In the genomic region with DNA sequence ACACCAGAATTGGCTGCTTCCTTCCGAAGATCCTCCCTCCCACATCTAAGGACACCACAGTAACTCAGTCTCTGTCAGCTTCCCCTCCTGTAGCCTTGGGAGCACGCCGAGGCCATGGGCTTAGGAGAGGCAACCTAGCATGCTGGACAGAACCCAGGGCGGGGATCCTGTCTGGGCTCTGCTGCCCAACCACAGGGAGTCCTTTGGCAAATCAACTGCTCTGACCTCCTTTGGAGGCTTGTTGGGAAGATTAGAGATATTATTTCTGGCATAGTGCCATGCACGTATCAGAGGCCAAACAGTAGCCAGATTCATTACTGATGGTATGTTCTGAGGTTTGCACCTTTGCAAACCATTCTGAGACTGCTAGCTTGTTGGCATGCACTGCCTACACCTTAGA, we compare ENCODE assay signal across 16 cellular contexts.
DNase-seq lines count a peak whose midpoint lies in the region; ATAC-seq and TF ChIP-seq lines count a peak whose summit lies in the region.
"Had no signal": no experiment of that assay in that cellular context is flagged by ENCODE, and none has a peak within 500 bp of the region (broad histone marks: within the 10 kb centered on the region; RNA-seq: fewer than 3 reads in every experiment).

No MANE protein-coding gene starts in this region.

- no peaks in the 10 kb centered on the region for H3K27me3 ChIP-seq in SJCRH30
- no peaks in the 10 kb centered on the region for H3K27me3 ChIP-seq in spleen (replicated peaks in 1 of 7)

- H3K9me3 ChIP-seq in SJCRH30 (replicated peaks) (no peaks in the 10 kb centered on the region), spleen (no peaks in the 10 kb centered on the region)
- H3K9me3 ChIP-seq: mucosa of descending colon had no signal

- H3K4me3 ChIP-seq in SJCRH30 = no peak overlapping the region
- H3K4me3 ChIP-seq in spleen = no peak overlapping the region
- H3K4me3 ChIP-seq: mucosa of descending colon, SK-N-MC had no signal

- WGBS in spleen, 5 donors = 66 to 81% (median 76%) methylated on average over 5 of the region's 5 CpGs

- H3K27ac ChIP-seq in SJCRH30 (no peak overlapping the region), spleen (peak overlapping the region in 5 of 8 donors; percentile 25 to 78 (median 48))
- H3K27ac ChIP-seq: SK-N-MC had no signal

- H3K4me1 ChIP-seq in SJCRH30 (peaks cover 5% of the 10 kb centered on the region; the same call in 1 of the 2 replicates), spleen (peaks cover 3 to 38% (median 16%) of the 10 kb centered on the region in 6 donors)

- H3K36me3 ChIP-seq in SJCRH30 (no peaks in the 10 kb centered on the region), spleen (peaks cover 0 to 5% (median 0%) of the 10 kb centered on the region in 6 donors)

- DNase-seq in H4 (ENCODE audit: low spot score) = peak; percentile 28
- DNase-seq in SJCRH30 = peak; percentile 61 to 67
- DNase-seq in glomerular visceral epithelial cell (ENCODE audit: extremely low spot score) = peak; percentile 12
- DNase-seq in spleen = peak; percentile 81
- DNase-seq in DMS 273 (lab: John Stamatoyannopoulos, UW; ENCODE audit: unreplicated experiment) = no peak
- DNase-seq: activated CD4-positive, alpha-beta T cell treated with anti-CD3 and anti-CD28 coated beads, Interleukin-2, amount 50 U/mL, for 1 hour; activated T-cell treated with anti-CD3 and anti-CD28 coated beads for 4 hours; glutamatergic neuron; mucosa of descending colon; MV-4-11; NCI-H2029; NCI-H524 treated with DMSO at 0.1 percent for 48 hours had no signal

- TF ChIP-seq CTCF in spleen (IDR thresholded peaks at IDR 0.05 in 8 of 11, conservative IDR thresholded peaks at IDR 0.05 in 3 of 11) = no peak

- intact Hi-C loops in spleen (cut with DNase I; ENCODE audit: low total_unique reads) = no loop called here

- TF ChIP-seq POLR2A in spleen (IDR thresholded peaks at IDR 0.05) = no peak

- ATAC-seq in GM18858 (IDR thresholded peaks at IDR 0.05; ENCODE audit: unreplicated experiment) = no peak
- no peak for ATAC-seq in GM18520 (IDR thresholded peaks at IDR 0.05; ENCODE audit: unreplicated experiment)
- ATAC-seq: activated naive CD4-positive, alpha-beta T cell treated with anti-CD3 and anti-CD28 coated beads, Interleukin-2, amount 50 U/mL, for 72 hours; mucosa of descending colon had no signal
